1 cellular context compared by ENCODE assay signal in the genomic region with DNA sequence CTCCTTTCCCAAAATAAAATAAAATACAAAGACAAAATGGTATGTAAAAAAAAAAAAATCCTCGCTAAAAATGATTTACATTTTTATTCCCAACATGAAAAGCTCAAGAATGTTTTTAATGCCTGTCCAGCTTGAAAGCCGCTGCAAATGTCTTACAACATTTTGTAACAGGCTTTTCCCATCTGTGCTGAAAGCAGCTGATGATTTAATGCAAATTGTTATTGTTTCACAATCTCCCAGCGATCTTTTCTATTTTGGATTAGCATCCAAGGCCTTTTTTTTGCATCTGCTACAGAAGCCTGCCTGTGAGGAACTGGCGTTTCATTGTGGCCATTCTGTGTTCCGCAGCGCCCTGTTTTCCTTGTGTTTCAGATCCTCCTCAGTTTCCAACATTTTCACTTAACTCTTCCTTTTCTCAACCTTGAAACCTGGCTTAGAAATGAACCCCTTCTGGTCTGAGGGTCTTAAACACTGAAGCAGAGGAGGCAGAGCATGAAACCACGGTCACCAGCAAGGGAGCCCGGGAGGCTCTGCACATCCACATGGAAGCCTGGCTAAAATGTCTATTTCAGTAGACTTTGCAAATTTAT.
TF ChIP-seq lines count a peak whose summit lies in the region.

No MANE protein-coding gene starts in this region.

TF ChIP-seq in GM23338, 12 proteins besides CTCF, POLR2A, EP300 and RAD21 (continued from another document):
- TF ChIP-seq, protein P1, sequence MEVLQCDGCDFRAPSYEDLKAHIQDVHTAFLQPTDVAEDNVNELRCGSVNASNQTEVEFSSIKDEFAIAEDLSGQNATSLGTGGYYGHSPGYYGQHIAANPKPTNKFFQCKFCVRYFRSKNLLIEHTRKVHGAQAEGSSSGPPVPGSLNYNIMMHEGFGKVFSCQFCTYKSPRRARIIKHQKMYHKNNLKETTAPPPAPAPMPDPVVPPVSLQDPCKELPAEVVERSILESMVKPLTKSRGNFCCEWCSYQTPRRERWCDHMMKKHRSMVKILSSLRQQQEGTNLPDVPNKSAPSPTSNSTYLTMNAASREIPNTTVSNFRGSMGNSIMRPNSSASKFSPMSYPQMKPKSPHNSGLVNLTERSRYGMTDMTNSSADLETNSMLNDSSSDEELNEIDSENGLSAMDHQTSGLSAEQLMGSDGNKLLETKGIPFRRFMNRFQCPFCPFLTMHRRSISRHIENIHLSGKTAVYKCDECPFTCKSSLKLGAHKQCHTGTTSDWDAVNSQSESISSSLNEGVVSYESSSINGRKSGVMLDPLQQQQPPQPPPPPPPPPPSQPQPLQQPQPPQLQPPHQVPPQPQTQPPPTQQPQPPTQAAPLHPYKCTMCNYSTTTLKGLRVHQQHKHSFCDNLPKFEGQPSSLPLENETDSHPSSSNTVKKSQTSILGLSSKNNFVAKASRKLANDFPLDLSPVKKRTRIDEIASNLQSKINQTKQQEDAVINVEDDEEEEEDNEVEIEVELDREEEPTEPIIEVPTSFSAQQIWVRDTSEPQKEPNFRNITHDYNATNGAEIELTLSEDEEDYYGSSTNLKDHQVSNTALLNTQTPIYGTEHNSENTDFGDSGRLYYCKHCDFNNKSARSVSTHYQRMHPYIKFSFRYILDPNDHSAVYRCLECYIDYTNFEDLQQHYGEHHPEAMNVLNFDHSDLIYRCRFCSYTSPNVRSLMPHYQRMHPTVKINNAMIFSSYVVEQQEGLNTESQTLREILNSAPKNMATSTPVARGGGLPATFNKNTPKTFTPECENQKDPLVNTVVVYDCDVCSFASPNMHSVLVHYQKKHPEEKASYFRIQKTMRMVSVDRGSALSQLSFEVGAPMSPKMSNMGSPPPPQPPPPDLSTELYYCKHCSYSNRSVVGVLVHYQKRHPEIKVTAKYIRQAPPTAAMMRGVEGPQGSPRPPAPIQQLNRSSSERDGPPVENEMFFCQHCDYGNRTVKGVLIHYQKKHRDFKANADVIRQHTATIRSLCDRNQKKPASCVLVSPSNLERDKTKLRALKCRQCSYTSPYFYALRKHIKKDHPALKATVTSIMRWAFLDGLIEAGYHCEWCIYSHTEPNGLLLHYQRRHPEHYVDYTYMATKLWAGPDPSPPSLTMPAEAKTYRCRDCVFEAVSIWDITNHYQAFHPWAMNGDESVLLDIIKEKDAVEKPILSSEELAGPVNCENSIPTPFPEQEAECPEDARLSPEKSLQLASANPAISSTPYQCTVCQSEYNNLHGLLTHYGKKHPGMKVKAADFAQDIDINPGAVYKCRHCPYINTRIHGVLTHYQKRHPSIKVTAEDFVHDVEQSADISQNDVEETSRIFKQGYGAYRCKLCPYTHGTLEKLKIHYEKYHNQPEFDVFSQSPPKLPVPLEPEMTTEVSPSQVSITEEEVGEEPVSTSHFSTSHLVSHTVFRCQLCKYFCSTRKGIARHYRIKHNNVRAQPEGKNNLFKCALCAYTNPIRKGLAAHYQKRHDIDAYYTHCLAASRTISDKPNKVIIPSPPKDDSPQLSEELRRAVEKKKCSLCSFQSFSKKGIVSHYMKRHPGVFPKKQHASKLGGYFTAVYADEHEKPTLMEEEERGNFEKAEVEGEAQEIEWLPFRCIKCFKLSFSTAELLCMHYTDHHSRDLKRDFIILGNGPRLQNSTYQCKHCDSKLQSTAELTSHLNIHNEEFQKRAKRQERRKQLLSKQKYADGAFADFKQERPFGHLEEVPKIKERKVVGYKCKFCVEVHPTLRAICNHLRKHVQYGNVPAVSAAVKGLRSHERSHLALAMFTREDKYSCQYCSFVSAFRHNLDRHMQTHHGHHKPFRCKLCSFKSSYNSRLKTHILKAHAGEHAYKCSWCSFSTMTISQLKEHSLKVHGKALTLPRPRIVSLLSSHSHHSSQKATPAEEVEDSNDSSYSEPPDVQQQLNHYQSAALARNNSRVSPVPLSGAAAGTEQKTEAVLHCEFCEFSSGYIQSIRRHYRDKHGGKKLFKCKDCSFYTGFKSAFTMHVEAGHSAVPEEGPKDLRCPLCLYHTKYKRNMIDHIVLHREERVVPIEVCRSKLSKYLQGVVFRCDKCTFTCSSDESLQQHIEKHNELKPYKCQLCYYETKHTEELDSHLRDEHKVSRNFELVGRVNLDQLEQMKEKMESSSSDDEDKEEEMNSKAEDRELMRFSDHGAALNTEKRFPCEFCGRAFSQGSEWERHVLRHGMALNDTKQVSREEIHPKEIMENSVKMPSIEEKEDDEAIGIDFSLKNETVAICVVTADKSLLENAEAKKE (CRISPR knock-in tag; IDR thresholded peaks at IDR 0.05), result no peak
- TF ChIP-seq NANOG (IDR thresholded peaks at IDR 0.05; ENCODE audit: borderline replicate concordance) (no peak), EZH2 (IDR thresholded peaks at IDR 0.05; ENCODE audit: low read depth, unreplicated experiment) (no peak), ZNF114 (CRISPR knock-in tag; IDR thresholded peaks at IDR 0.05) (no peak), ZNF331 (CRISPR knock-in tag; IDR thresholded peaks at IDR 0.05; ENCODE audit: low read depth) (no peak), STAT1 (IDR thresholded peaks at IDR 0.05; ENCODE audit: unreplicated experiment) (no peak), JUNB (IDR thresholded peaks at IDR 0.05; ENCODE audit: unreplicated experiment) (no peak), CREB1 (CRISPR knock-in tag; IDR thresholded peaks at IDR 0.05; ENCODE audit: low read depth) (no peak)
- TF ChIP-seq, protein P2, sequence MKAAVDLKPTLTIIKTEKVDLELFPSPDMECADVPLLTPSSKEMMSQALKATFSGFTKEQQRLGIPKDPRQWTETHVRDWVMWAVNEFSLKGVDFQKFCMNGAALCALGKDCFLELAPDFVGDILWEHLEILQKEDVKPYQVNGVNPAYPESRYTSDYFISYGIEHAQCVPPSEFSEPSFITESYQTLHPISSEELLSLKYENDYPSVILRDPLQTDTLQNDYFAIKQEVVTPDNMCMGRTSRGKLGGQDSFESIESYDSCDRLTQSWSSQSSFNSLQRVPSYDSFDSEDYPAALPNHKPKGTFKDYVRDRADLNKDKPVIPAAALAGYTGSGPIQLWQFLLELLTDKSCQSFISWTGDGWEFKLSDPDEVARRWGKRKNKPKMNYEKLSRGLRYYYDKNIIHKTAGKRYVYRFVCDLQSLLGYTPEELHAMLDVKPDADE (IDR thresholded peaks at IDR 0.05), result no peak
- TF ChIP-seq, protein P3, sequence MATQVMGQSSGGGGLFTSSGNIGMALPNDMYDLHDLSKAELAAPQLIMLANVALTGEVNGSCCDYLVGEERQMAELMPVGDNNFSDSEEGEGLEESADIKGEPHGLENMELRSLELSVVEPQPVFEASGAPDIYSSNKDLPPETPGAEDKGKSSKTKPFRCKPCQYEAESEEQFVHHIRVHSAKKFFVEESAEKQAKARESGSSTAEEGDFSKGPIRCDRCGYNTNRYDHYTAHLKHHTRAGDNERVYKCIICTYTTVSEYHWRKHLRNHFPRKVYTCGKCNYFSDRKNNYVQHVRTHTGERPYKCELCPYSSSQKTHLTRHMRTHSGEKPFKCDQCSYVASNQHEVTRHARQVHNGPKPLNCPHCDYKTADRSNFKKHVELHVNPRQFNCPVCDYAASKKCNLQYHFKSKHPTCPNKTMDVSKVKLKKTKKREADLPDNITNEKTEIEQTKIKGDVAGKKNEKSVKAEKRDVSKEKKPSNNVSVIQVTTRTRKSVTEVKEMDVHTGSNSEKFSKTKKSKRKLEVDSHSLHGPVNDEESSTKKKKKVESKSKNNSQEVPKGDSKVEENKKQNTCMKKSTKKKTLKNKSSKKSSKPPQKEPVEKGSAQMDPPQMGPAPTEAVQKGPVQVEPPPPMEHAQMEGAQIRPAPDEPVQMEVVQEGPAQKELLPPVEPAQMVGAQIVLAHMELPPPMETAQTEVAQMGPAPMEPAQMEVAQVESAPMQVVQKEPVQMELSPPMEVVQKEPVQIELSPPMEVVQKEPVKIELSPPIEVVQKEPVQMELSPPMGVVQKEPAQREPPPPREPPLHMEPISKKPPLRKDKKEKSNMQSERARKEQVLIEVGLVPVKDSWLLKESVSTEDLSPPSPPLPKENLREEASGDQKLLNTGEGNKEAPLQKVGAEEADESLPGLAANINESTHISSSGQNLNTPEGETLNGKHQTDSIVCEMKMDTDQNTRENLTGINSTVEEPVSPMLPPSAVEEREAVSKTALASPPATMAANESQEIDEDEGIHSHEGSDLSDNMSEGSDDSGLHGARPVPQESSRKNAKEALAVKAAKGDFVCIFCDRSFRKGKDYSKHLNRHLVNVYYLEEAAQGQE (IDR thresholded peaks at IDR 0.05; ENCODE audit: unreplicated experiment), result no peak
